1 cellular context compared by ENCODE assay signal in the genomic region with DNA sequence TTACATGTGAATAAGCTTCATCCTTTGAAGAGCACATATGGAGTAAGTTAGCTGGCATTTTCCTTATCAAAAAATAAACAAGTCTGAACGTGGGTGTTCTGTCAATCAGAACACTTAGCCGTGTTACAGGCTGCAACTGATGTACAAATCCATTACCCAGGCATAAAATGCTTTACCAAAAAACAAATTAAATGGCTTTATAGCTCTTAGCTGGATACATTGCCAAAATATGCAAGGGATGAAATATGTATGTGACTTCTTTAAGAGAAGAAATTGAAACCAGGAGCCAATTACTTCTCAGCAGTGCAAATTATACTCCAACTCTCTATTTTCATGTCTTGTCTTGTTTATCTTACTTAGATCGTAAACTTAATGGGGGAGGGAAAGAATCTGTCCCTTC.
TF ChIP-seq lines count a peak whose summit lies in the region.

No MANE protein-coding gene starts in this region.

TF ChIP-seq in endothelial cell of umbilical vein, 7 proteins besides CTCF, POLR2A, EP300 and RAD21:
- no peak for TF ChIP-seq MYC (IDR thresholded peaks at IDR 0.05; ENCODE audit: low read depth, low read length)
- TF ChIP-seq EZH2 (IDR thresholded peaks at IDR 0.05; ENCODE audit: borderline replicate concordance, low read depth, low read length, severe bottlenecking) = no peak
- TF ChIP-seq JUN (IDR thresholded peaks at IDR 0.05; ENCODE audit: borderline replicate concordance, insufficient read depth, insufficient read length, low read depth) = no peak
- TF ChIP-seq, protein P1, sequence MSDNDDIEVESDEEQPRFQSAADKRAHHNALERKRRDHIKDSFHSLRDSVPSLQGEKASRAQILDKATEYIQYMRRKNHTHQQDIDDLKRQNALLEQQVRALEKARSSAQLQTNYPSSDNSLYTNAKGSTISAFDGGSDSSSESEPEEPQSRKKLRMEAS (IDR thresholded peaks at IDR 0.05; ENCODE audit: insufficient read depth, insufficient read length) = no peak
- no peak for TF ChIP-seq POLR2AphosphoS5 (IDR thresholded peaks at IDR 0.05; ENCODE audit: insufficient read depth, low read depth, low read length)
TF ChIP-seq in endothelial cell of umbilical vein: peak in this region for 0.
